Comparison of ENCODE assay signal across 9 cellular contexts in the genomic region with DNA sequence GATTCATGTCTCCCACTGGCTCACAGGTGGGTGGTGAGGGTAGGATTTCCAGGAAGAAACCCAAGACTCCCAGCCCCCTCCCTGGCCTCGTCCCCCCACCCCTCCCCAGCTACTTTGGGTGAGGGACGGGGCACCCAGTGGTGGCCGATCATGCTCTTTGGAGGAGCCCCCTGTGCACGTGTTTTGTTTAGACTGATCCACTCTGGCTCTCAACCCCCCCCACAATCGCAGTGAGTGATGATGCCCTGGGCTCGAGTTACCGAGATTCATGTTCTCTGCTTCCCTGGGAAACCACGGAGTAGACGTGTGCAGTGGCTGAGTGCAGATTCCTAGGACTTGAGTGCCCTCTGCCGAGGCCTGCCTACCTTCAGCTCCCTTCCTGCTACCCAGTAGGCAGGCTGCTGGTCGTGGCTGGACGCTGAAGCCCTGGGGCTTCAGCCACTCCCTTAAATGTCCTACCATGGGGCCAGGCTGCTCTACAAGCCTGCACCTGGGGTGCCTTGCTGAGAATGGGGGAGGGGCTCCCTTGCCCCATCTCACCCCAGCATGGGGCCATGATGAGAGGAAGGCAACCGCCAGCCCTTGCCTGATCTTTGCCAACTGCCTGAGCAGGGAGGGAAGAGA. TPM values are rescaled to one million over a fixed set of nuclear protein-coding genes. Genes with fewer than 3 reads are reported as not detected.
A peak's percentile ranks its signal among the peaks of the same experiment; 100 is the strongest.
DNase-seq lines count a peak whose midpoint lies in the region; ATAC-seq and TF ChIP-seq lines count a peak whose summit lies in the region.
"Had no signal": no experiment of that assay in that cellular context is flagged by ENCODE, and none has a peak within 500 bp of the region (broad histone marks: within the 10 kb centered on the region; RNA-seq: fewer than 3 reads in every experiment).

No MANE protein-coding gene starts in this region.

- no peaks in the 10 kb centered on the region for H3F3A ChIP-seq in DOHH2 (ENCODE audit: control insufficient read depth, insufficient read depth)

- H3K4me2 ChIP-seq in DOHH2 (ENCODE audit: low read length), result no peak overlapping the region

- no peaks in the 10 kb centered on the region for H3K36me3 ChIP-seq in DOHH2 (ENCODE audit: control insufficient read depth, low read length)

- no peaks in the 10 kb centered on the region for H3K9me3 Mint-ChIP-seq in WTC11

- H3K27me3 ChIP-seq in DOHH2 (ENCODE audit: control insufficient read depth, low read length), result peaks cover 24% of the 10 kb centered on the region

- peak; percentile 32 for TF ChIP-seq CTCF in DOHH2 (IDR thresholded peaks at IDR 0.05; ENCODE audit: low read depth, low read length, poor library complexity, severe bottlenecking)
- TF ChIP-seq CTCF in WTC11 (IDR thresholded peaks at IDR 0.05), result no peak

- POLR2A ChIA-PET in WTC11 (lab: Charles Lee), result no interaction called here

- H3K79me2 ChIP-seq in DOHH2 (ENCODE audit: control insufficient read depth, low read length), result no peaks in the 10 kb centered on the region

- H3K27ac ChIP-seq in DOHH2 (ENCODE audit: low read depth, low read length), result no peak overlapping the region

- H4K20me1 ChIP-seq in DOHH2 (ENCODE audit: control insufficient read depth, insufficient read depth, low read depth, low read length), result no peaks in the 10 kb centered on the region

- H3K4me3 ChIP-seq in DOHH2 (ENCODE audit: low read length), result no peak overlapping the region

- H3K36me3 Mint-ChIP-seq in WTC11, result no peaks in the 10 kb centered on the region

- peaks cover 82% of the 10 kb centered on the region for H3K4me1 Mint-ChIP-seq in WTC11

- ATAC-seq in WTC11, result peak; percentile 10

- H3K9me2 ChIP-seq in DOHH2 (replicated peaks; ENCODE audit: control insufficient read depth, low read length), result no peaks in the 10 kb centered on the region

- H3K9me3 ChIP-seq in DOHH2 (ENCODE audit: control insufficient read depth, insufficient read depth, low read length), result no peaks in the 10 kb centered on the region

- H3K4me3 Mint-ChIP-seq in WTC11, result peak overlapping the region; percentile 49

- DNase-seq in NCI-H187 (lab: John Stamatoyannopoulos, UW) (peak; percentile 86 to 95), WTC11 (ENCODE audit: low spot score) (peak; percentile 38), midbrain (lab: John Stamatoyannopoulos, UW) (peak; percentile 84), NCI-H226 (no peak), AML-193 (lab: John Stamatoyannopoulos, UW) (no peak), mesenteric fat pad (ENCODE audit: low spot score) (no peak)
- DNase-seq in activated CD4-positive, alpha-beta T cell treated with anti-CD3 and anti-CD28 coated beads for 48 hours, result no peak
- DNase-seq: naive B cell had no signal

- H3K27ac Mint-ChIP-seq in WTC11, result no peak overlapping the region
- H3K27ac Mint-ChIP-seq: naive B cell had no signal

- CTCF ChIA-PET in WTC11 (lab: Charles Lee), result interaction anchor here (1.0 to 1.9 kb wide), 11 partner anchors 9 to 495 kb away, joined by 3 to 11 read pairs (median 4); no protein-coding TSS in a partner anchor

- peaks cover 50% of the 10 kb centered on the region for H3K27me3 Mint-ChIP-seq in WTC11 (ENCODE audit: low read depth)

- H3K4me1 ChIP-seq in DOHH2 (ENCODE audit: control insufficient read depth, low read length), result no peaks in the 10 kb centered on the region

TF ChIP-seq in WTC11, 78 proteins besides CTCF, POLR2A, EP300 and RAD21:
- TF ChIP-seq, protein P1, sequence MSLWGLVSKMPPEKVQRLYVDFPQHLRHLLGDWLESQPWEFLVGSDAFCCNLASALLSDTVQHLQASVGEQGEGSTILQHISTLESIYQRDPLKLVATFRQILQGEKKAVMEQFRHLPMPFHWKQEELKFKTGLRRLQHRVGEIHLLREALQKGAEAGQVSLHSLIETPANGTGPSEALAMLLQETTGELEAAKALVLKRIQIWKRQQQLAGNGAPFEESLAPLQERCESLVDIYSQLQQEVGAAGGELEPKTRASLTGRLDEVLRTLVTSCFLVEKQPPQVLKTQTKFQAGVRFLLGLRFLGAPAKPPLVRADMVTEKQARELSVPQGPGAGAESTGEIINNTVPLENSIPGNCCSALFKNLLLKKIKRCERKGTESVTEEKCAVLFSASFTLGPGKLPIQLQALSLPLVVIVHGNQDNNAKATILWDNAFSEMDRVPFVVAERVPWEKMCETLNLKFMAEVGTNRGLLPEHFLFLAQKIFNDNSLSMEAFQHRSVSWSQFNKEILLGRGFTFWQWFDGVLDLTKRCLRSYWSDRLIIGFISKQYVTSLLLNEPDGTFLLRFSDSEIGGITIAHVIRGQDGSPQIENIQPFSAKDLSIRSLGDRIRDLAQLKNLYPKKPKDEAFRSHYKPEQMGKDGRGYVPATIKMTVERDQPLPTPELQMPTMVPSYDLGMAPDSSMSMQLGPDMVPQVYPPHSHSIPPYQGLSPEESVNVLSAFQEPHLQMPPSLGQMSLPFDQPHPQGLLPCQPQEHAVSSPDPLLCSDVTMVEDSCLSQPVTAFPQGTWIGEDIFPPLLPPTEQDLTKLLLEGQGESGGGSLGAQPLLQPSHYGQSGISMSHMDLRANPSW (CRISPR knock-in tag; conservative IDR thresholded peaks at IDR 0.05; ENCODE audit: low read depth), result no peak
- TF ChIP-seq ZNF423 (CRISPR knock-in tag; IDR thresholded peaks at IDR 0.05) (peak; percentile 84), ETV6 (CRISPR knock-in tag; IDR thresholded peaks at IDR 0.05) (0 out of 2 replicates have a peak, but pooled peaks have one; percentile 17), ZNF396 (CRISPR knock-in tag; IDR thresholded peaks at IDR 0.05; ENCODE audit: borderline replicate concordance) (no peak)
- TF ChIP-seq, protein P2, sequence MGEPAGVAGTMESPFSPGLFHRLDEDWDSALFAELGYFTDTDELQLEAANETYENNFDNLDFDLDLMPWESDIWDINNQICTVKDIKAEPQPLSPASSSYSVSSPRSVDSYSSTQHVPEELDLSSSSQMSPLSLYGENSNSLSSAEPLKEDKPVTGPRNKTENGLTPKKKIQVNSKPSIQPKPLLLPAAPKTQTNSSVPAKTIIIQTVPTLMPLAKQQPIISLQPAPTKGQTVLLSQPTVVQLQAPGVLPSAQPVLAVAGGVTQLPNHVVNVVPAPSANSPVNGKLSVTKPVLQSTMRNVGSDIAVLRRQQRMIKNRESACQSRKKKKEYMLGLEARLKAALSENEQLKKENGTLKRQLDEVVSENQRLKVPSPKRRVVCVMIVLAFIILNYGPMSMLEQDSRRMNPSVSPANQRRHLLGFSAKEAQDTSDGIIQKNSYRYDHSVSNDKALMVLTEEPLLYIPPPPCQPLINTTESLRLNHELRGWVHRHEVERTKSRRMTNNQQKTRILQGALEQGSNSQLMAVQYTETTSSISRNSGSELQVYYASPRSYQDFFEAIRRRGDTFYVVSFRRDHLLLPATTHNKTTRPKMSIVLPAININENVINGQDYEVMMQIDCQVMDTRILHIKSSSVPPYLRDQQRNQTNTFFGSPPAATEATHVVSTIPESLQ (CRISPR knock-in tag; IDR thresholded peaks at IDR 0.05), result no peak
- TF ChIP-seq, protein P3, sequence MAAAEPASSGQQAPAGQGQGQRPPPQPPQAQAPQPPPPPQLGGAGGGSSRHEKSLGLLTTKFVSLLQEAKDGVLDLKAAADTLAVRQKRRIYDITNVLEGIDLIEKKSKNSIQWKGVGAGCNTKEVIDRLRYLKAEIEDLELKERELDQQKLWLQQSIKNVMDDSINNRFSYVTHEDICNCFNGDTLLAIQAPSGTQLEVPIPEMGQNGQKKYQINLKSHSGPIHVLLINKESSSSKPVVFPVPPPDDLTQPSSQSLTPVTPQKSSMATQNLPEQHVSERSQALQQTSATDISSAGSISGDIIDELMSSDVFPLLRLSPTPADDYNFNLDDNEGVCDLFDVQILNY (CRISPR knock-in tag; IDR thresholded peaks at IDR 0.05), result no peak
TF ChIP-seq in WTC11: peak in this region for 2.

RNA-seq across cellular contexts. Expression of gene GRIK3, which starts 3.9 kb away (rescaled TPM):
- total RNA-seq in WTC11 (2021) (3.7 to 5.5 TPM (median 4.3 TPM) in 3 replicates), mesenteric fat pad (not detected)

Comparison
In these comparisons a context has a peak if more than half of its experiments do, and no peak if none do; other contexts are left out.
1. DNase-seq: peak in NCI-H187 (2 of 2), WTC11 (single experiment) and midbrain (single experiment); none in NCI-H226 (single experiment), AML-193 (0 of 2), activated CD4-positive, alpha-beta T cell treated with anti-CD3 and anti-CD28 coated beads for 48 hours (single experiment) and mesenteric fat pad (single experiment).